Comparison of ENCODE assay signal across 17 cellular contexts in the genomic region with DNA sequence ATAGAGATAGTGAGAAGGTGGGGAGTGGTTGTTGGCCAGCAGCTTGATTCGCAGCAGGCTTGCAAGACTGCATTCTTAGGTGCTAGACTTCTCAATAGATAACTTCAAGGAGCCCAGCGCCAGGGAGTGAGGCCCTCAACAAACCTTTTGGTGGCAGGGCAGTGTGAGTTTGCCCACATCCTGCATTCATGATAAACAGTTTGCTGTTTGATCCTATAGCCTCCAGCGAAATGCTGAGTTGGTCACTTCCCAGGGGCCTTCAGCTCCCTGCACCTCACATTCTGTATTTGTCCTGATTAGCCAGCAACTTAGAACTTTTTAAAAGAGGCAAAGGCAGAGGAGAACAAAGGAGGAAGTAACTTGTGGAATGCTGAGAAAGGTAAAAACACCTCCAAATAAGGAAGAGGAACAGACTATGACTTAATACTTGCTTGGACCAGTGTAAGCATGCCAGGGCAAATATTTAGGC. TPM values are rescaled to one million over a fixed set of nuclear protein-coding genes. Genes with fewer than 3 reads are reported as not detected.
DNase-seq lines count a peak whose midpoint lies in the region; ATAC-seq and TF ChIP-seq lines count a peak whose summit lies in the region.
"Had no signal": no experiment of that assay in that cellular context is flagged by ENCODE, and none has a peak within 500 bp of the region (broad histone marks: within the 10 kb centered on the region; RNA-seq: fewer than 3 reads in every experiment).

No MANE protein-coding gene starts in this region.

- peak overlapping the region; percentile 39 for H3K27ac ChIP-seq in suprapubic skin
- H3K27ac ChIP-seq: heart right ventricle, psoas muscle had no signal

- H3K4me1 ChIP-seq in suprapubic skin = peaks cover 22% of the 10 kb centered on the region
- H3K4me1 ChIP-seq: heart right ventricle, psoas muscle had no signal

- H3K4me3 Mint-ChIP-seq in MCF 10A (ENCODE audit: unreplicated experiment) = peak overlapping the region; percentile 39

- no peak overlapping the region for H3K4me3 ChIP-seq in suprapubic skin
- H3K4me3 ChIP-seq: heart right ventricle, psoas muscle had no signal

- TF ChIP-seq CTCF in MCF 10A (IDR thresholded peaks at IDR 0.05; ENCODE audit: unreplicated experiment) (no peak), suprapubic skin (IDR thresholded peaks at IDR 0.05) (no peak)

- H3K9me3 Mint-ChIP-seq in MCF 10A (ENCODE audit: unreplicated experiment) = no peaks in the 10 kb centered on the region
- H3K9me3 Mint-ChIP-seq: activated T-helper 2 cell treated with anti-CD3 and anti-CD28 coated beads, Interferon-gamma antibody, Interleukin-2, Interleukin-4, amounts not matched to agents 10 μg/mL and 5 μg/mL and 100 μg/mL, durations not matched to agents 14 hours and 24 hours and 36 hours had no signal

- TF ChIP-seq EP300 in suprapubic skin (IDR thresholded peaks at IDR 0.05) = no peak

- TF ChIP-seq POLR2A in suprapubic skin (IDR thresholded peaks at IDR 0.05) = no peak

- no peaks in the 10 kb centered on the region for H3K9me3 ChIP-seq in suprapubic skin
- H3K9me3 ChIP-seq: heart right ventricle, psoas muscle had no signal

- no peaks in the 10 kb centered on the region for H3K27me3 Mint-ChIP-seq in MCF 10A (ENCODE audit: insufficient read depth, unreplicated experiment)

- CTCF ChIA-PET in MCF 10A (lab: Yijun Ruan, JAX) = interaction anchor here (0.6 to 9.7 kb wide), 7 partner anchors 10 to 1674 kb away, joined by 3 to 98 read pairs (median 5); a partner anchor contains a TSS

- ATAC-seq in HG03521 (IDR thresholded peaks at IDR 0.05; ENCODE audit: unreplicated experiment) = no peak
- no peak for ATAC-seq in HG02678 (IDR thresholded peaks at IDR 0.05; ENCODE audit: unreplicated experiment)
- ATAC-seq in Right ventricle myocardium inferior = no peak
- ATAC-seq: heart right ventricle, psoas muscle had no signal

- DNase-seq in HT1080 (ENCODE audit: low read depth) (peak; percentile 23), MCF 10A (ENCODE audit: unreplicated experiment) (no peak), kidney glomerular epithelial cell (lab: John Stamatoyannopoulos, UW) (peak; percentile 26), suprapubic skin (ENCODE audit: low spot score in 2 of 2) (no peak), Right ventricle myocardium inferior (ENCODE audit: missing footprints) (no peak), NCI-H2081 (lab: John Stamatoyannopoulos, UW) (no peak)
- DNase-seq: activated CD4-positive, alpha-beta T cell treated with anti-CD3 and anti-CD28 coated beads, Interleukin-2, amount 50 U/mL, for 1 hour; DMS79 treated with DMSO at 0.1 percent for 48 hours; HCEC 1CT; heart right ventricle; NCI-H1092 treated with DMSO at 0.1 percent for 48 hours; psoas muscle; stimulated activated CD4-positive, alpha-beta T cell treated with anti-CD3 and anti-CD28 coated beads, Interleukin-1b, Interleukin-23, amount 100 ng/mL, for 48 hours; T-helper 9 cell had no signal

- H3K27me3 ChIP-seq in suprapubic skin = no peaks in the 10 kb centered on the region

- no peaks in the 10 kb centered on the region for H3K36me3 Mint-ChIP-seq in MCF 10A (ENCODE audit: insufficient read depth, unreplicated experiment)

- TSS peak; percentile 31 for BruUV-seq in MCF 10A (replicated peaks; lab: Mats Ljungman, UMichigan)

- POLR2A ChIA-PET in MCF 10A (lab: Yijun Ruan, JAX) = interaction anchor here (0.6 to 2.8 kb wide), 4 partner anchors 10 to 1639 kb away, joined by 3 to 9 read pairs (median 6); a partner anchor contains a TSS

- H3K36me3 ChIP-seq in suprapubic skin = no peaks in the 10 kb centered on the region
- H3K36me3 ChIP-seq: heart right ventricle had no signal

- H3K27ac Mint-ChIP-seq in MCF 10A (ENCODE audit: low read depth, unreplicated experiment) = peak overlapping the region; percentile 90
- H3K27ac Mint-ChIP-seq: activated T-helper 2 cell treated with anti-CD3 and anti-CD28 coated beads, Interferon-gamma antibody, Interleukin-2, Interleukin-4, amounts not matched to agents 10 μg/mL and 5 μg/mL and 100 μg/mL, durations not matched to agents 14 hours and 24 hours and 36 hours had no signal

- intact Hi-C loops in MCF 10A (cut with micrococcal nuclease) (loop anchor here (1.0 kb wide), 1 partner anchor 81 kb away; a partner anchor contains a TSS), Right ventricle myocardium inferior (cut with DNase I) (no loop called here)

- H3K4me1 Mint-ChIP-seq in MCF 10A (ENCODE audit: insufficient read depth, unreplicated experiment) = peaks cover 29% of the 10 kb centered on the region

- 33% methylated on average over 3 of the region's 3 CpGs for WGBS in suprapubic skin

RNA-seq across cellular contexts. Expression of a gene that starts 25.1 kb away (rescaled TPM):
- 0.02 TPM in 1 of 2 replicates, not detected in the other for total RNA-seq in HT1080 (2014; rRNA removed; shearing (Covaris generic))
- not detected in 2 replicates for polyA plus RNA-seq in HT1080 (2015; cell fraction: cytosol; rRNA removed)
- polyA plus RNA-seq in HT1080 (2015; cell fraction: nucleus; rRNA removed) = not detected in 2 replicates
- total RNA-seq in MCF 10A (2022) (not detected in 2 replicates), suprapubic skin (under 1 TPM in 1 of 4 donors, not detected in 3; 0.08 TPM), Right ventricle myocardium inferior (not detected)
- total RNA-seq: activated T-helper 2 cell treated with anti-CD3 and anti-CD28 coated beads, Interferon-gamma antibody, Interleukin-2, Interleukin-4, amounts not matched to agents 10 μg/mL and 5 μg/mL and 100 μg/mL, durations not matched to agents 14 hours and 24 hours and 36 hours; heart right ventricle; psoas muscle had no signal
- polyA plus RNA-seq: heart right ventricle, psoas muscle had no signal

RNA-seq across cellular contexts. Expression of a gene that starts 35.5 kb away (rescaled TPM):
- not detected in 2 replicates for total RNA-seq in HT1080 (2014; rRNA removed; shearing (Covaris generic))
- polyA plus RNA-seq in HT1080 (2015; cell fraction: cytosol; rRNA removed) = not detected in 2 replicates
- polyA plus RNA-seq in HT1080 (2015; cell fraction: nucleus; rRNA removed) = 0.18 TPM in 1 of 2 replicates, not detected in the other
- not detected in 2 replicates for total RNA-seq in MCF 10A (2022)
- total RNA-seq in suprapubic skin = not detected
- total RNA-seq in Right ventricle myocardium inferior = not detected
- total RNA-seq: activated T-helper 2 cell treated with anti-CD3 and anti-CD28 coated beads, Interferon-gamma antibody, Interleukin-2, Interleukin-4, amounts not matched to agents 10 μg/mL and 5 μg/mL and 100 μg/mL, durations not matched to agents 14 hours and 24 hours and 36 hours; heart right ventricle; psoas muscle had no signal
- polyA plus RNA-seq: heart right ventricle, psoas muscle had no signal

RNA-seq across cellular contexts. Expression of a gene that starts 59.3 kb away (rescaled TPM):
- 0.16 and 0.17 TPM in 2 replicates for total RNA-seq in HT1080 (2014; rRNA removed; shearing (Covaris generic))
- 0.19 and 1.3 TPM in 2 replicates for polyA plus RNA-seq in HT1080 (2015; cell fraction: cytosol; rRNA removed)
- 0.16 and 0.27 TPM in 2 replicates for polyA plus RNA-seq in HT1080 (2015; cell fraction: nucleus; rRNA removed)
- total RNA-seq in MCF 10A (2022) (0.42 and 1.3 TPM in 2 replicates), suprapubic skin (10 to 100 TPM; 12.9 to 68.0 (median 42.4) TPM), Right ventricle myocardium inferior (not detected)
- total RNA-seq: activated T-helper 2 cell treated with anti-CD3 and anti-CD28 coated beads, Interferon-gamma antibody, Interleukin-2, Interleukin-4, amounts not matched to agents 10 μg/mL and 5 μg/mL and 100 μg/mL, durations not matched to agents 14 hours and 24 hours and 36 hours; heart right ventricle; psoas muscle had no signal
- polyA plus RNA-seq: heart right ventricle, psoas muscle had no signal

Comparison
In these comparisons a context has a peak if more than half of its experiments do, and no peak if none do; other contexts are left out.
1. DNase-seq: peak in HT1080 (single experiment) and kidney glomerular epithelial cell (single experiment); none in MCF 10A (single experiment), suprapubic skin (0 of 2), Right ventricle myocardium inferior (single experiment) and NCI-H2081 (0 of 2).